ENCODE assay signal across 8 cellular contexts in the genomic region with DNA sequence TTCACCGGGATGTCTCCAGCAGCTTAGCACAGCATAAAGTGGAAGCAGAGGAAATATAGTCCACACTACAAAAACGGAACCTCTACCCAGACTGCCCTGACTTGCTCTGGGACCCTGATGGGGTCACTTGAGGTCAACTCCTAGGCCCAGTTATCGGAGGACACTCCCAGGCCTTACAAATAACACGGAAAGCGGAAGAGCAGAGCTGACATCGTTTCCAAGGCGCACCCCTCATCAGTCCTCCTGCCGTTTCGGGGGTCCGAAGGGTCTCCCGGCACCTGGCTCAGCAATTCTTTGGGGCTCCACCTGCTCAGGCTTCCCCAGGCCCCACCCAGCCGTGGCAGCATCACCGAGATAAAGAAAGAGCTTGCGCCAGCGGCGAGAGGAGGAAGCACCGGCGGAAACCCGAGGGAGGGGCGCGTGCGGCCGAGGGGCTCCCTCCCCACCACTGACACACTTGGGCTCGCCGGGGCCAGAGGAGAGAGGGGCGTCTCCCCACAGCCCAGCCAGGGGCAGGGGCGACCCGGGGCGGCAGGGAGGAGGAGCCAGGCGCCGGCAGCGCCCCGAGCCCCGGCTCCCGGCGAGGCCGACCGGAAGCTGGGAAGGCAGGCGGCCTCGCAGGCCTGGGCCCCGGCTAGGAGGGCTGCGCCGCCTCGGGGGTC. TPM values are rescaled to one million over a fixed set of nuclear protein-coding genes. Genes with fewer than 3 reads are reported as not detected.
DNase-seq lines count a peak whose midpoint lies in the region; ATAC-seq and TF ChIP-seq lines count a peak whose summit lies in the region.

No MANE protein-coding gene starts in this region.

- peaks cover 26% of the 10 kb centered on the region for H3K4me1 ChIP-seq in OCI-LY3 (ENCODE audit: low read length)
- peaks cover 0 to 56% (median 31%) of the 10 kb centered on the region in 4 donors for H3K4me1 ChIP-seq in tibial nerve

- no peaks in the 10 kb centered on the region for H3K9me3 Mint-ChIP-seq in activated T-helper 2 cell treated with anti-CD3 and anti-CD28 coated beads, Interferon-gamma antibody, Interleukin-2, Interleukin-4, amounts not matched to agents 10 μg/mL and 5 μg/mL and 100 μg/mL, durations not matched to agents 14 hours and 24 hours and 36 hours
- H3K9me3 Mint-ChIP-seq in nephron progenitor cell, result no peaks in the 10 kb centered on the region

- peak overlapping the region; percentile 88 for H3K27ac Mint-ChIP-seq in activated T-helper 2 cell treated with anti-CD3 and anti-CD28 coated beads, Interferon-gamma antibody, Interleukin-2, Interleukin-4, amounts not matched to agents 10 μg/mL and 5 μg/mL and 100 μg/mL, durations not matched to agents 14 hours and 24 hours and 36 hours
- H3K27ac Mint-ChIP-seq in nephron progenitor cell, result no peak overlapping the region

- H3K27ac ChIP-seq in C4-2B (peak overlapping the region; percentile 85), OCI-LY3 (ENCODE audit: low read length) (peak overlapping the region; percentile 60), tibial nerve (peak overlapping the region; percentile 64 to 97 (median 89))

- H3K4me2 ChIP-seq in OCI-LY3 (ENCODE audit: low read length), result peak overlapping the region; percentile 96

- peaks cover 30% of the 10 kb centered on the region for H3K4me1 Mint-ChIP-seq in activated T-helper 2 cell treated with anti-CD3 and anti-CD28 coated beads, Interferon-gamma antibody, Interleukin-2, Interleukin-4, amounts not matched to agents 10 μg/mL and 5 μg/mL and 100 μg/mL, durations not matched to agents 14 hours and 24 hours and 36 hours (ENCODE audit: low read depth)
- peaks cover 19% of the 10 kb centered on the region for H3K4me1 Mint-ChIP-seq in nephron progenitor cell

- peak overlapping the region; percentile 63 for H2AFZ ChIP-seq in OCI-LY3 (ENCODE audit: low read depth, low read length)

- TF ChIP-seq CTCF in C4-2B (conservative IDR thresholded peaks at IDR 0.05) (no peak), OCI-LY3 (IDR thresholded peaks at IDR 0.05; ENCODE audit: low read depth, low read length) (no peak), fibroblast of the aortic adventitia (IDR thresholded peaks at IDR 0.05; ENCODE audit: insufficient read depth, low read length) (peak; percentile 19), nephron progenitor cell (IDR thresholded peaks at IDR 0.05) (no peak), tibial nerve (IDR thresholded peaks at IDR 0.05) (peak in 2 of 5 experiments; percentile 28 to 38)

- H3K4me3 Mint-ChIP-seq in activated T-helper 2 cell treated with anti-CD3 and anti-CD28 coated beads, Interferon-gamma antibody, Interleukin-2, Interleukin-4, amounts not matched to agents 10 μg/mL and 5 μg/mL and 100 μg/mL, durations not matched to agents 14 hours and 24 hours and 36 hours (ENCODE audit: low read depth), result peak overlapping the region; percentile 95
- peak overlapping the region; percentile 88 for H3K4me3 Mint-ChIP-seq in nephron progenitor cell

- WGBS in tibial nerve, 2 donors, result 1 to 5% methylated on average over 7 to 41 of the region's 44 CpGs

- peak overlapping the region; percentile 90 for H3K4me3 ChIP-seq in OCI-LY3 (ENCODE audit: low read length)
- H3K4me3 ChIP-seq in fibroblast of the aortic adventitia (ENCODE audit: low read depth, low read length), result peak overlapping the region; percentile 76
- H3K4me3 ChIP-seq in tibial nerve, result peak overlapping the region; percentile 69 to 94 (median 79)

- H3K79me2 ChIP-seq in OCI-LY3 (ENCODE audit: low read length), result peaks cover 41% of the 10 kb centered on the region

- H4K20me1 ChIP-seq in OCI-LY3 (ENCODE audit: insufficient read depth, low read length), result peaks cover 37% of the 10 kb centered on the region

- peak overlapping the region; percentile 91 for H3K9ac ChIP-seq in OCI-LY3 (ENCODE audit: low read length)

- ATAC-seq in GM21423 (IDR thresholded peaks at IDR 0.05; ENCODE audit: unreplicated experiment) (peak; percentile 11), HG03159 (IDR thresholded peaks at IDR 0.05; ENCODE audit: unreplicated experiment) (no peak)

- peaks cover 3% of the 10 kb centered on the region for H3K36me3 ChIP-seq in OCI-LY3 (replicated peaks; ENCODE audit: low read depth, low read length)
- H3K36me3 ChIP-seq in tibial nerve, result peaks cover 0 to 14% (median 0%) of the 10 kb centered on the region in 3 donors

- no peaks in the 10 kb centered on the region for H3K27me3 Mint-ChIP-seq in activated T-helper 2 cell treated with anti-CD3 and anti-CD28 coated beads, Interferon-gamma antibody, Interleukin-2, Interleukin-4, amounts not matched to agents 10 μg/mL and 5 μg/mL and 100 μg/mL, durations not matched to agents 14 hours and 24 hours and 36 hours (ENCODE audit: low read depth)
- peaks cover 39% of the 10 kb centered on the region for H3K27me3 Mint-ChIP-seq in nephron progenitor cell (ENCODE audit: low read depth, poor library complexity)

- H3K27me3 ChIP-seq in OCI-LY3 (ENCODE audit: low read depth, low read length) (no peaks in the 10 kb centered on the region), tibial nerve (no peaks in the 10 kb centered on the region)

- H3K36me3 Mint-ChIP-seq in activated T-helper 2 cell treated with anti-CD3 and anti-CD28 coated beads, Interferon-gamma antibody, Interleukin-2, Interleukin-4, amounts not matched to agents 10 μg/mL and 5 μg/mL and 100 μg/mL, durations not matched to agents 14 hours and 24 hours and 36 hours (ENCODE audit: low read depth), result peaks cover 24% of the 10 kb centered on the region
- no peaks in the 10 kb centered on the region for H3K36me3 Mint-ChIP-seq in nephron progenitor cell (ENCODE audit: low read depth)

- H3K9me3 ChIP-seq in OCI-LY3 (ENCODE audit: insufficient read depth, low read length) (no peaks in the 10 kb centered on the region), tibial nerve (no peaks in the 10 kb centered on the region)

- peak in 1 of 2 donors; percentile 22 for TF ChIP-seq POLR2A in tibial nerve (IDR thresholded peaks at IDR 0.05)

- intact Hi-C loops in activated T-helper 2 cell treated with anti-CD3 and anti-CD28 coated beads, Interferon-gamma antibody, Interleukin-2, Interleukin-4, amounts not matched to agents 10 μg/mL and 5 μg/mL and 100 μg/mL, durations not matched to agents 14 hours and 24 hours and 36 hours (cut with micrococcal nuclease), result loop anchor here (1.0 to 5.0 kb wide), 3 partner anchors 10 to 122 kb away; a partner anchor contains a TSS

- peak in 1 of 2 donors; percentile 46 for TF ChIP-seq EP300 in tibial nerve (IDR thresholded peaks at IDR 0.05)

- peak; percentile 74 for DNase-seq in activated T-helper 2 cell treated with anti-CD3 and anti-CD28 coated beads, Interferon-gamma antibody, Interleukin-2, Interleukin-4, amounts not matched to agents 10 μg/mL and 5 μg/mL and 100 μg/mL, durations not matched to agents 14 hours and 24 hours and 36 hours (ENCODE audit: low spot score)
- DNase-seq in fibroblast of the aortic adventitia (ENCODE audit: low read depth) (no peak), nephron progenitor cell (peak; percentile 49), tibial nerve (ENCODE audit: low spot score in 2 of 2) (peak in 1 of 2 donors; percentile 33)

RNA-seq across cellular contexts. Expression of a gene that starts 0.7 kb away (rescaled TPM):
- total RNA-seq in activated T-helper 2 cell treated with anti-CD3 and anti-CD28 coated beads, Interferon-gamma antibody, Interleukin-2, Interleukin-4, amounts not matched to agents 10 μg/mL and 5 μg/mL and 100 μg/mL, durations not matched to agents 14 hours and 24 hours and 36 hours, result 92.5 and 101 TPM in 2 replicates
- 16.7 and 26.7 TPM in 2 replicates for total RNA-seq in fibroblast of the aortic adventitia (ENCODE audit: low replicate concordance)
- 10 to 100 TPM; 27.8 to 77.4 (median 52.1) TPM for total RNA-seq in tibial nerve

RNA-seq across cellular contexts. Expression of a gene that starts 10.0 kb away (rescaled TPM):
- 77.1 and 88.4 TPM in 2 replicates for total RNA-seq in activated T-helper 2 cell treated with anti-CD3 and anti-CD28 coated beads, Interferon-gamma antibody, Interleukin-2, Interleukin-4, amounts not matched to agents 10 μg/mL and 5 μg/mL and 100 μg/mL, durations not matched to agents 14 hours and 24 hours and 36 hours
- total RNA-seq in fibroblast of the aortic adventitia (ENCODE audit: low replicate concordance) (33.3 and 44.0 TPM in 2 replicates), tibial nerve (10 to 100 TPM; 37.6 to 53.0 (median 49.2) TPM)

RNA-seq across cellular contexts. Expression of a gene that starts 44.0 kb away (rescaled TPM):
- total RNA-seq in activated T-helper 2 cell treated with anti-CD3 and anti-CD28 coated beads, Interferon-gamma antibody, Interleukin-2, Interleukin-4, amounts not matched to agents 10 μg/mL and 5 μg/mL and 100 μg/mL, durations not matched to agents 14 hours and 24 hours and 36 hours, result 0.16 TPM in 1 of 2 replicates, not detected in the other
- total RNA-seq in fibroblast of the aortic adventitia (ENCODE audit: low replicate concordance) (130 and 136 TPM in 2 replicates), tibial nerve (10 to 100 TPM; 31.0 to 58.1 (median 32.9) TPM)

RNA-seq across cellular contexts. Expression of a gene that starts 58.8 kb away (rescaled TPM):
- 30.7 and 35.2 TPM in 2 replicates for total RNA-seq in activated T-helper 2 cell treated with anti-CD3 and anti-CD28 coated beads, Interferon-gamma antibody, Interleukin-2, Interleukin-4, amounts not matched to agents 10 μg/mL and 5 μg/mL and 100 μg/mL, durations not matched to agents 14 hours and 24 hours and 36 hours
- 43.4 and 80.7 TPM in 2 replicates for total RNA-seq in fibroblast of the aortic adventitia (ENCODE audit: low replicate concordance)
- 10 to 100 TPM; 55.5 to 61.8 (median 57.7) TPM for total RNA-seq in tibial nerve

Comparison
In these comparisons a context has a peak if more than half of its experiments do, and no peak if none do; other contexts are left out.
1. RNA of a gene that starts 44.0 kb away (total RNA-seq): 130 to 136 TPM in fibroblast of the aortic adventitia and 31.0 to 58.1 TPM in tibial nerve; 0.16 TPM in activated T-helper 2 cell treated with anti-CD3 and anti-CD28 coated beads, Interferon-gamma antibody, Interleukin-2, Interleukin-4, amounts not matched to agents 10 μg/mL and 5 μg/mL and 100 μg/mL, durations not matched to agents 14 hours and 24 hours and 36 hours; every median in the first group is over 10 times any median in the second.
2. Peak in every context shown above with its lines, with median percentiles within 50 percentile points of each other: H3K27ac ChIP-seq and H3K4me3 ChIP-seq.